In genomic region chr2:9550859-9551391, GRCh38 we compare ENCODE assay signal across 1 cellular context.
TF ChIP-seq lines count a peak whose summit lies in the region.

No MANE protein-coding gene starts in this region.

TF ChIP-seq in K562, 482 proteins besides CTCF, POLR2A, EP300 and RAD21:
- TF ChIP-seq ZBTB33 (CRISPR knock-in tag; IDR thresholded peaks at IDR 0.05), result peak; percentile 30; the same call in 1 of the 2 replicates
- 0 out of 2 replicates have a peak, but pooled peaks have one; percentile 12 for TF ChIP-seq CEBPB (tag; IDR thresholded peaks at IDR 0.05)
